ENCODE assay signal across 1 cellular context in the genomic region with DNA sequence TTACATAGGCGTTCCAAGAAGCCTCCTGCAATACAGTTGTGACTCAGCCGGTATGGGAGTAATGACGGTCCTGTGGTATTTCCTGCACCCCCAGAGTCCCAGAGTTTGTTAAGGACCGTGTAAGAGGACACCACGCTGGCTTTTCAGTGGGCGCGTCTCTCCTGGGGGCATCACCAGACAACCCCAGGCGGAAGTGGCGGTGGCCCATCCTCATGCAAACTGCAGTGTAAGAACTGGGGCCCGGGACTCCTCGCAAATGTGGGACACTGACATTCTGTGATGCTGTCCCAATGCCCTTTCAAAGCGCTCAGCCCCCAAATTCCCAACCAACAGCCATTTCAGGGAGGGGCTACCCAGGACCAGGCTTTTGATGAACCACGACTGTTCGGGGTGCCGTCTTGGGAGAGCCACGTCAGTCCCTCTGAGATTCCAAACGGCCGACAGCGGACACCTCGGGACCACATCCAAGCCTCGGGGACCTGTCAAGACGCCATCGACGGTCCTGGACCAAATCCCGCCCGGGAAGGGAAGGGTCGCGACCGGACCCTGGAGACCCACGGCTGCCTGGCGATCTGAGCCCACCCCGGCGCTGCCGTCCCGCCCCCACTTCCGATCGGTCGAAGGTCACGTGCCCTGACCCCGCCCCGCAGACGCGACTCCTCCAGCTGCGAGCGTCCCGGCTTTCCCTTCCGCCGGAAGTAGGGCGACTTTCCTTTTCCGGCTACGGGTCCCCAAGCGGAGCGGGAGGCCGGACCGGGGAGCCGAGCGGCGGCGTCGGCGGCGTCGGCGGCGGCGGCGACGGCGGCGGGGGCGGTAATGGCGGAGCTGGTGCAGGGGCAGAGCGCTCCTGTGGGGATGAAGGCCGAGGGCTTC.
TF ChIP-seq lines count a peak whose summit lies in the region.

A gene with protein sequence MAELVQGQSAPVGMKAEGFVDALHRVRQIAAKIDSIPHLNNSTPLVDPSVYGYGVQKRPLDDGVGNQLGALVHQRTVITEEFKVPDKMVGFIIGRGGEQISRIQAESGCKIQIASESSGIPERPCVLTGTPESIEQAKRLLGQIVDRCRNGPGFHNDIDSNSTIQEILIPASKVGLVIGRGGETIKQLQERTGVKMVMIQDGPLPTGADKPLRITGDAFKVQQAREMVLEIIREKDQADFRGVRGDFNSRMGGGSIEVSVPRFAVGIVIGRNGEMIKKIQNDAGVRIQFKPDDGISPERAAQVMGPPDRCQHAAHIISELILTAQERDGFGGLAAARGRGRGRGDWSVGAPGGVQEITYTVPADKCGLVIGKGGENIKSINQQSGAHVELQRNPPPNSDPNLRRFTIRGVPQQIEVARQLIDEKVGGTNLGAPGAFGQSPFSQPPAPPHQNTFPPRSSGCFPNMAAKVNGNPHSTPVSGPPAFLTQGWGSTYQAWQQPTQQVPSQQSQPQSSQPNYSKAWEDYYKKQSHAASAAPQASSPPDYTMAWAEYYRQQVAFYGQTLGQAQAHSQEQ (plus strand): TSS at position 713 of the 873 bp plus-strand sequence. CDS start 104 bp downstream, at position 817.

TF ChIP-seq in K562, 482 proteins besides CTCF, POLR2A, EP300 and RAD21 (continued from another document and continues in another):
- TF ChIP-seq, protein P1, sequence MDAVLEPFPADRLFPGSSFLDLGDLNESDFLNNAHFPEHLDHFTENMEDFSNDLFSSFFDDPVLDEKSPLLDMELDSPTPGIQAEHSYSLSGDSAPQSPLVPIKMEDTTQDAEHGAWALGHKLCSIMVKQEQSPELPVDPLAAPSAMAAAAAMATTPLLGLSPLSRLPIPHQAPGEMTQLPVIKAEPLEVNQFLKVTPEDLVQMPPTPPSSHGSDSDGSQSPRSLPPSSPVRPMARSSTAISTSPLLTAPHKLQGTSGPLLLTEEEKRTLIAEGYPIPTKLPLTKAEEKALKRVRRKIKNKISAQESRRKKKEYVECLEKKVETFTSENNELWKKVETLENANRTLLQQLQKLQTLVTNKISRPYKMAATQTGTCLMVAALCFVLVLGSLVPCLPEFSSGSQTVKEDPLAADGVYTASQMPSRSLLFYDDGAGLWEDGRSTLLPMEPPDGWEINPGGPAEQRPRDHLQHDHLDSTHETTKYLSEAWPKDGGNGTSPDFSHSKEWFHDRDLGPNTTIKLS (IDR thresholded peaks at IDR 0.05; ENCODE audit: borderline replicate concordance, low read depth), result peak; percentile 90
- TF ChIP-seq, protein P2, sequence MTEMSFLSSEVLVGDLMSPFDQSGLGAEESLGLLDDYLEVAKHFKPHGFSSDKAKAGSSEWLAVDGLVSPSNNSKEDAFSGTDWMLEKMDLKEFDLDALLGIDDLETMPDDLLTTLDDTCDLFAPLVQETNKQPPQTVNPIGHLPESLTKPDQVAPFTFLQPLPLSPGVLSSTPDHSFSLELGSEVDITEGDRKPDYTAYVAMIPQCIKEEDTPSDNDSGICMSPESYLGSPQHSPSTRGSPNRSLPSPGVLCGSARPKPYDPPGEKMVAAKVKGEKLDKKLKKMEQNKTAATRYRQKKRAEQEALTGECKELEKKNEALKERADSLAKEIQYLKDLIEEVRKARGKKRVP (CRISPR knock-in tag; IDR thresholded peaks at IDR 0.05), result no peak
- TF ChIP-seq ZNF282 (CRISPR knock-in tag; IDR thresholded peaks at IDR 0.05), result no peak
- no peak for TF ChIP-seq RBM17 (IDR thresholded peaks at IDR 0.05; ENCODE audit: borderline replicate concordance, low read depth, low read length)
- no peak for TF ChIP-seq ZNF239 (CRISPR knock-in tag; IDR thresholded peaks at IDR 0.05)
- peak in 1 of 2 experiments; percentile 91; a peak in 2 of 4 replicates for TF ChIP-seq KDM4B (IDR thresholded peaks at IDR 0.05; ENCODE audit: borderline replicate concordance in 2 of 2, low read depth in 1 of 2)
- no peak for TF ChIP-seq ZNF766 (CRISPR knock-in tag; conservative IDR thresholded peaks at IDR 0.05)
- peak; percentile 22; the same call in 1 of the 2 replicates for TF ChIP-seq CBX1 (IDR thresholded peaks at IDR 0.05; ENCODE audit: low read depth)
- no peak for TF ChIP-seq XRCC4 (IDR thresholded peaks at IDR 0.05; ENCODE audit: extremely low read depth, insufficient read depth, insufficient read length)
- no peak for TF ChIP-seq EZH2 (IDR thresholded peaks at IDR 0.05; ENCODE audit: borderline replicate concordance, low read depth, low read length)
- TF ChIP-seq RUNX1 (IDR thresholded peaks at IDR 0.05; ENCODE audit: low read depth), result no peak
- TF ChIP-seq, protein P3, sequence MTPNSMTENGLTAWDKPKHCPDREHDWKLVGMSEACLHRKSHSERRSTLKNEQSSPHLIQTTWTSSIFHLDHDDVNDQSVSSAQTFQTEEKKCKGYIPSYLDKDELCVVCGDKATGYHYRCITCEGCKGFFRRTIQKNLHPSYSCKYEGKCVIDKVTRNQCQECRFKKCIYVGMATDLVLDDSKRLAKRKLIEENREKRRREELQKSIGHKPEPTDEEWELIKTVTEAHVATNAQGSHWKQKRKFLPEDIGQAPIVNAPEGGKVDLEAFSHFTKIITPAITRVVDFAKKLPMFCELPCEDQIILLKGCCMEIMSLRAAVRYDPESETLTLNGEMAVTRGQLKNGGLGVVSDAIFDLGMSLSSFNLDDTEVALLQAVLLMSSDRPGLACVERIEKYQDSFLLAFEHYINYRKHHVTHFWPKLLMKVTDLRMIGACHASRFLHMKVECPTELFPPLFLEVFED (CRISPR knock-in tag; conservative IDR thresholded peaks at IDR 0.05), result peak; percentile 56; the same call in 1 of the 2 replicates
- no peak for TF ChIP-seq DMBX1 (CRISPR knock-in tag; IDR thresholded peaks at IDR 0.05; ENCODE audit: borderline replicate concordance)
- no peak for TF ChIP-seq ZNF232 (CRISPR knock-in tag; IDR thresholded peaks at IDR 0.05)
- TF ChIP-seq, protein P4, sequence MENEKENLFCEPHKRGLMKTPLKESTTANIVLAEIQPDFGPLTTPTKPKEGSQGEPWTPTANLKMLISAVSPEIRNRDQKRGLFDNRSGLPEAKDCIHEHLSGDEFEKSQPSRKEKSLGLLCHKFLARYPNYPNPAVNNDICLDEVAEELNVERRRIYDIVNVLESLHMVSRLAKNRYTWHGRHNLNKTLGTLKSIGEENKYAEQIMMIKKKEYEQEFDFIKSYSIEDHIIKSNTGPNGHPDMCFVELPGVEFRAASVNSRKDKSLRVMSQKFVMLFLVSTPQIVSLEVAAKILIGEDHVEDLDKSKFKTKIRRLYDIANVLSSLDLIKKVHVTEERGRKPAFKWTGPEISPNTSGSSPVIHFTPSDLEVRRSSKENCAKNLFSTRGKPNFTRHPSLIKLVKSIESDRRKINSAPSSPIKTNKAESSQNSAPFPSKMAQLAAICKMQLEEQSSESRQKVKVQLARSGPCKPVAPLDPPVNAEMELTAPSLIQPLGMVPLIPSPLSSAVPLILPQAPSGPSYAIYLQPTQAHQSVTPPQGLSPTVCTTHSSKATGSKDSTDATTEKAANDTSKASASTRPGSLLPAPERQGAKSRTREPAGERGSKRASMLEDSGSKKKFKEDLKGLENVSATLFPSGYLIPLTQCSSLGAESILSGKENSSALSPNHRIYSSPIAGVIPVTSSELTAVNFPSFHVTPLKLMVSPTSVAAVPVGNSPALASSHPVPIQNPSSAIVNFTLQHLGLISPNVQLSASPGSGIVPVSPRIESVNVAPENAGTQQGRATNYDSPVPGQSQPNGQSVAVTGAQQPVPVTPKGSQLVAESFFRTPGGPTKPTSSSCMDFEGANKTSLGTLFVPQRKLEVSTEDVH (IDR thresholded peaks at IDR 0.05; ENCODE audit: low read depth, partially characterized antibody), result peak; percentile 52
- no peak for TF ChIP-seq ZNF57 (CRISPR knock-in tag; IDR thresholded peaks at IDR 0.05)
- TF ChIP-seq CCAR2 (IDR thresholded peaks at IDR 0.05; ENCODE audit: low read depth, low read length), result no peak
- TF ChIP-seq, protein P5, sequence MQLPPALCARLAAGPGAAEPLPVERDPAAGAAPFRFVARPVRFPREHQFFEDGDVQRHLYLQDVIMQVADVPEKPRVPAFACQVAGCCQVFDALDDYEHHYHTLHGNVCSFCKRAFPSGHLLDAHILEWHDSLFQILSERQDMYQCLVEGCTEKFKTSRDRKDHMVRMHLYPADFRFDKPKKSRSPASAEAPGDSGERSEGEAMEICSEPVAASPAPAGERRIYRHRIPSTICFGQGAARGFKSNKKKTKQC (CRISPR knock-in tag; IDR thresholded peaks at IDR 0.05), result no peak; the same call in 1 of the 2 replicates
- TF ChIP-seq CXXC5 (CRISPR knock-in tag; IDR thresholded peaks at IDR 0.05), result peak; percentile 88
- TF ChIP-seq TEAD4 (IDR thresholded peaks at IDR 0.05; ENCODE audit: low read length), result no peak
- TF ChIP-seq TEAD4 (CRISPR knock-in tag; IDR thresholded peaks at IDR 0.05; ENCODE audit: borderline replicate concordance), result no peak
- no peak for TF ChIP-seq RFX7 (CRISPR knock-in tag; IDR thresholded peaks at IDR 0.05)
- TF ChIP-seq SIX5 (IDR thresholded peaks at IDR 0.05; ENCODE audit: borderline replicate concordance in 1 of 2, insufficient read depth in 1 of 2, low read depth in 1 of 2, low read length in 2 of 2), result peak in 1 of 2 experiments; percentile 35; a peak in 1 of 4 replicates
- TF ChIP-seq, protein P6, sequence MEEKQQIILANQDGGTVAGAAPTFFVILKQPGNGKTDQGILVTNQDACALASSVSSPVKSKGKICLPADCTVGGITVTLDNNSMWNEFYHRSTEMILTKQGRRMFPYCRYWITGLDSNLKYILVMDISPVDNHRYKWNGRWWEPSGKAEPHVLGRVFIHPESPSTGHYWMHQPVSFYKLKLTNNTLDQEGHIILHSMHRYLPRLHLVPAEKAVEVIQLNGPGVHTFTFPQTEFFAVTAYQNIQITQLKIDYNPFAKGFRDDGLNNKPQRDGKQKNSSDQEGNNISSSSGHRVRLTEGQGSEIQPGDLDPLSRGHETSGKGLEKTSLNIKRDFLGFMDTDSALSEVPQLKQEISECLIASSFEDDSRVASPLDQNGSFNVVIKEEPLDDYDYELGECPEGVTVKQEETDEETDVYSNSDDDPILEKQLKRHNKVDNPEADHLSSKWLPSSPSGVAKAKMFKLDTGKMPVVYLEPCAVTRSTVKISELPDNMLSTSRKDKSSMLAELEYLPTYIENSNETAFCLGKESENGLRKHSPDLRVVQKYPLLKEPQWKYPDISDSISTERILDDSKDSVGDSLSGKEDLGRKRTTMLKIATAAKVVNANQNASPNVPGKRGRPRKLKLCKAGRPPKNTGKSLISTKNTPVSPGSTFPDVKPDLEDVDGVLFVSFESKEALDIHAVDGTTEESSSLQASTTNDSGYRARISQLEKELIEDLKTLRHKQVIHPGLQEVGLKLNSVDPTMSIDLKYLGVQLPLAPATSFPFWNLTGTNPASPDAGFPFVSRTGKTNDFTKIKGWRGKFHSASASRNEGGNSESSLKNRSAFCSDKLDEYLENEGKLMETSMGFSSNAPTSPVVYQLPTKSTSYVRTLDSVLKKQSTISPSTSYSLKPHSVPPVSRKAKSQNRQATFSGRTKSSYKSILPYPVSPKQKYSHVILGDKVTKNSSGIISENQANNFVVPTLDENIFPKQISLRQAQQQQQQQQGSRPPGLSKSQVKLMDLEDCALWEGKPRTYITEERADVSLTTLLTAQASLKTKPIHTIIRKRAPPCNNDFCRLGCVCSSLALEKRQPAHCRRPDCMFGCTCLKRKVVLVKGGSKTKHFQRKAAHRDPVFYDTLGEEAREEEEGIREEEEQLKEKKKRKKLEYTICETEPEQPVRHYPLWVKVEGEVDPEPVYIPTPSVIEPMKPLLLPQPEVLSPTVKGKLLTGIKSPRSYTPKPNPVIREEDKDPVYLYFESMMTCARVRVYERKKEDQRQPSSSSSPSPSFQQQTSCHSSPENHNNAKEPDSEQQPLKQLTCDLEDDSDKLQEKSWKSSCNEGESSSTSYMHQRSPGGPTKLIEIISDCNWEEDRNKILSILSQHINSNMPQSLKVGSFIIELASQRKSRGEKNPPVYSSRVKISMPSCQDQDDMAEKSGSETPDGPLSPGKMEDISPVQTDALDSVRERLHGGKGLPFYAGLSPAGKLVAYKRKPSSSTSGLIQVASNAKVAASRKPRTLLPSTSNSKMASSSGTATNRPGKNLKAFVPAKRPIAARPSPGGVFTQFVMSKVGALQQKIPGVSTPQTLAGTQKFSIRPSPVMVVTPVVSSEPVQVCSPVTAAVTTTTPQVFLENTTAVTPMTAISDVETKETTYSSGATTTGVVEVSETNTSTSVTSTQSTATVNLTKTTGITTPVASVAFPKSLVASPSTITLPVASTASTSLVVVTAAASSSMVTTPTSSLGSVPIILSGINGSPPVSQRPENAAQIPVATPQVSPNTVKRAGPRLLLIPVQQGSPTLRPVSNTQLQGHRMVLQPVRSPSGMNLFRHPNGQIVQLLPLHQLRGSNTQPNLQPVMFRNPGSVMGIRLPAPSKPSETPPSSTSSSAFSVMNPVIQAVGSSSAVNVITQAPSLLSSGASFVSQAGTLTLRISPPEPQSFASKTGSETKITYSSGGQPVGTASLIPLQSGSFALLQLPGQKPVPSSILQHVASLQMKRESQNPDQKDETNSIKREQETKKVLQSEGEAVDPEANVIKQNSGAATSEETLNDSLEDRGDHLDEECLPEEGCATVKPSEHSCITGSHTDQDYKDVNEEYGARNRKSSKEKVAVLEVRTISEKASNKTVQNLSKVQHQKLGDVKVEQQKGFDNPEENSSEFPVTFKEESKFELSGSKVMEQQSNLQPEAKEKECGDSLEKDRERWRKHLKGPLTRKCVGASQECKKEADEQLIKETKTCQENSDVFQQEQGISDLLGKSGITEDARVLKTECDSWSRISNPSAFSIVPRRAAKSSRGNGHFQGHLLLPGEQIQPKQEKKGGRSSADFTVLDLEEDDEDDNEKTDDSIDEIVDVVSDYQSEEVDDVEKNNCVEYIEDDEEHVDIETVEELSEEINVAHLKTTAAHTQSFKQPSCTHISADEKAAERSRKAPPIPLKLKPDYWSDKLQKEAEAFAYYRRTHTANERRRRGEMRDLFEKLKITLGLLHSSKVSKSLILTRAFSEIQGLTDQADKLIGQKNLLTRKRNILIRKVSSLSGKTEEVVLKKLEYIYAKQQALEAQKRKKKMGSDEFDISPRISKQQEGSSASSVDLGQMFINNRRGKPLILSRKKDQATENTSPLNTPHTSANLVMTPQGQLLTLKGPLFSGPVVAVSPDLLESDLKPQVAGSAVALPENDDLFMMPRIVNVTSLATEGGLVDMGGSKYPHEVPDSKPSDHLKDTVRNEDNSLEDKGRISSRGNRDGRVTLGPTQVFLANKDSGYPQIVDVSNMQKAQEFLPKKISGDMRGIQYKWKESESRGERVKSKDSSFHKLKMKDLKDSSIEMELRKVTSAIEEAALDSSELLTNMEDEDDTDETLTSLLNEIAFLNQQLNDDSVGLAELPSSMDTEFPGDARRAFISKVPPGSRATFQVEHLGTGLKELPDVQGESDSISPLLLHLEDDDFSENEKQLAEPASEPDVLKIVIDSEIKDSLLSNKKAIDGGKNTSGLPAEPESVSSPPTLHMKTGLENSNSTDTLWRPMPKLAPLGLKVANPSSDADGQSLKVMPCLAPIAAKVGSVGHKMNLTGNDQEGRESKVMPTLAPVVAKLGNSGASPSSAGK (IDR thresholded peaks at IDR 0.05), result peak; percentile 30
- no peak for TF ChIP-seq ZNF77 (CRISPR knock-in tag; IDR thresholded peaks at IDR 0.05)
- no peak for TF ChIP-seq ZNF12 (CRISPR knock-in tag; IDR thresholded peaks at IDR 0.05)
- TF ChIP-seq HCFC1 (IDR thresholded peaks at IDR 0.05; ENCODE audit: low read depth, low read length), result peak; percentile 78
